1 cellular context compared by ENCODE assay signal in the genomic region with DNA sequence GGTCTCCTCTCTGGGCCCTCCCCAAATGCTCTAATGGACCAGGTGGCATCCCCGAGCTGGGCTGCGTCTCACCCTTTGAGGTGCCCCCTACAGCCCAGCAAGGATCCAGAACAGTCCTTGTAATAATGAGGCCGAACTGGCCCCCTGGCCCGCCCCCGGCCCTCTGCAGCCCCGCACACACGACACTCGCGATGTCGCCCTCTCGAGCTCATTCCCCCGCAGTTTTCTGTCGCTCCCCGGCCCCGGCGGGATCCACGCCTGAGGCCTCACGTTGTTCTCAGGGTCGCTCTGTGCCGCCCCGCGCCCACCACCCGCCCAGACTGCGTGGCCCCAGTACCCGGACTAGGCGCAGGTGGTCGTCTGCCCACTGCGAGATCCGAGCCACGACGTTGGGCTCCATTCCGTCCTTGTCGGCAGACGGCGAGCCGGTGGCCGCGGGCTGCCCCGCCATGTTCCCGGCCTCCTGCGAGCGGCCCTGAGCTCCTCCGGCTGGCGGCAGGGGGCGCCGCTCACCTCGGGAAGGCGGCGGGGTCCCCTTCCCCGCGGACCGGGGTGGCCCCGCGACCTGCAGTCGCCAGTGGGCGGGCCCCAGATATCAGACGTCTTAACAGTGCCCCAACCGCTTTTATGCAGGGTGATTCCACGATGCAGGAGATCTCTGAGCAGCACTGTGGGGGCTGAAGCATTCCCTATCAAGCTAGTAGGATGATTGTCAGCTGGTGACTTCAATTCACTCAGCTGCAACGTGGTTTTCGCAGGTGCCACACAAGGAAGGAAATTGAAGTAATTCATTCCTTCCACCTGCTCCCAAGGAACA.
TF ChIP-seq lines count a peak whose summit lies in the region.

A gene with protein sequence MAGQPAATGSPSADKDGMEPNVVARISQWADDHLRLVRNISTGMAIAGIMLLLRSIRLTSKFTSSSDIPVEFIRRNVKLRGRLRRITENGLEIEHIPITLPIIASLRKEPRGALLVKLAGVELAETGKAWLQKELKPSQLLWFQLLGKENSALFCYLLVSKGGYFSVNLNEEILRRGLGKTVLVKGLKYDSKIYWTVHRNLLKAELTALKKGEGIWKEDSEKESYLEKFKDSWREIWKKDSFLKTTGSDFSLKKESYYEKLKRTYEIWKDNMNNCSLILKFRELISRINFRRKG (minus strand): TSS at position 477 of the 817 bp plus-strand sequence. CDS start 26 bp downstream, at position 451.

TF ChIP-seq in neural cell, 6 proteins besides CTCF, POLR2A, EP300 and RAD21 (continued from another document):
- TF ChIP-seq, protein P1, sequence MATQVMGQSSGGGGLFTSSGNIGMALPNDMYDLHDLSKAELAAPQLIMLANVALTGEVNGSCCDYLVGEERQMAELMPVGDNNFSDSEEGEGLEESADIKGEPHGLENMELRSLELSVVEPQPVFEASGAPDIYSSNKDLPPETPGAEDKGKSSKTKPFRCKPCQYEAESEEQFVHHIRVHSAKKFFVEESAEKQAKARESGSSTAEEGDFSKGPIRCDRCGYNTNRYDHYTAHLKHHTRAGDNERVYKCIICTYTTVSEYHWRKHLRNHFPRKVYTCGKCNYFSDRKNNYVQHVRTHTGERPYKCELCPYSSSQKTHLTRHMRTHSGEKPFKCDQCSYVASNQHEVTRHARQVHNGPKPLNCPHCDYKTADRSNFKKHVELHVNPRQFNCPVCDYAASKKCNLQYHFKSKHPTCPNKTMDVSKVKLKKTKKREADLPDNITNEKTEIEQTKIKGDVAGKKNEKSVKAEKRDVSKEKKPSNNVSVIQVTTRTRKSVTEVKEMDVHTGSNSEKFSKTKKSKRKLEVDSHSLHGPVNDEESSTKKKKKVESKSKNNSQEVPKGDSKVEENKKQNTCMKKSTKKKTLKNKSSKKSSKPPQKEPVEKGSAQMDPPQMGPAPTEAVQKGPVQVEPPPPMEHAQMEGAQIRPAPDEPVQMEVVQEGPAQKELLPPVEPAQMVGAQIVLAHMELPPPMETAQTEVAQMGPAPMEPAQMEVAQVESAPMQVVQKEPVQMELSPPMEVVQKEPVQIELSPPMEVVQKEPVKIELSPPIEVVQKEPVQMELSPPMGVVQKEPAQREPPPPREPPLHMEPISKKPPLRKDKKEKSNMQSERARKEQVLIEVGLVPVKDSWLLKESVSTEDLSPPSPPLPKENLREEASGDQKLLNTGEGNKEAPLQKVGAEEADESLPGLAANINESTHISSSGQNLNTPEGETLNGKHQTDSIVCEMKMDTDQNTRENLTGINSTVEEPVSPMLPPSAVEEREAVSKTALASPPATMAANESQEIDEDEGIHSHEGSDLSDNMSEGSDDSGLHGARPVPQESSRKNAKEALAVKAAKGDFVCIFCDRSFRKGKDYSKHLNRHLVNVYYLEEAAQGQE (IDR thresholded peaks at IDR 0.05; ENCODE audit: borderline replicate concordance), result no peak
- TF ChIP-seq SMC3 (conservative IDR thresholded peaks at IDR 0.05; ENCODE audit: poor library complexity), result peak; percentile 72
- no peak for TF ChIP-seq EZH2 (IDR thresholded peaks at IDR 0.05; ENCODE audit: borderline replicate concordance, insufficient read depth, low read length, poor library complexity, severe bottlenecking)
- peak; percentile 59 for TF ChIP-seq POLR2AphosphoS5 (IDR thresholded peaks at IDR 0.05)
- TF ChIP-seq MXI1 (conservative IDR thresholded peaks at IDR 0.05; ENCODE audit: poor library complexity, severe bottlenecking), result peak; percentile 74
TF ChIP-seq in neural cell: peak in this region for 3.
